ENCODE assay signal across 30 cellular contexts in the genomic region with DNA sequence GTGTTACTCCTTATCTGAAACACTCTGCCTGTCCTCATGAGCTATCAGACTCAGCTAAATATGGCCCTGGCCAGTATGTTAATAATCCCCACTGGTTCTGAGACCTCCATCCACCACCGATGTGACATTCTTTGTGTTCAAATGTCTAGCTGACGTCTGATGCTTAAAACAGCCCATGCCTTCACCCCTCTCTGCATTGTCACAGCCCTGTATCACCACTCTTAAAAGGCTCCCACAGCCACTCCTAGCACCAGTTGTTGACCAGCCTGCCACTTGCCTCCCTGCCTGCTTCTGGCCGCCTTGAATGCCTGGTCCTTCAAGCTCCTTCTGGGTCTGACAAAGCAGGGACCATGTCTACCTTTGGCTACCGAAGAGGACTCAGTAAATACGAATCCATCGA. TPM values are rescaled to one million over a fixed set of nuclear protein-coding genes. Genes with fewer than 3 reads are reported as not detected.
"Had no signal": no experiment of that assay in that cellular context is flagged by ENCODE, and none has a peak within 500 bp of the region (broad histone marks: within the 10 kb centered on the region; RNA-seq: fewer than 3 reads in every experiment).

TSS of gene LMOD2 (plus strand) at position 253 of the 400 bp plus-strand sequence. CDS start at position 351, 98 bp downstream.

- H2AFZ ChIP-seq: neural progenitor cell had no signal

- H3K4me2 ChIP-seq: neural progenitor cell had no signal

- H3K9ac ChIP-seq: neural progenitor cell had no signal

- H3K9me3 ChIP-seq: body of pancreas, tibial artery had no signal

- DNase-seq: activated CD4-positive, alpha-beta T cell treated with anti-CD3 and anti-CD28 coated beads, Interleukin-2, amount 10 ng/mL, durations not matched to agents 7 days and 5 days; activated CD4-positive, CD25-positive, alpha-beta regulatory T cell treated with anti-CD3 and anti-CD28 coated beads, Interleukin-2, amount 50 U/mL, for 72 hours; activated CD8-positive, alpha-beta memory T cell treated with anti-CD3 and anti-CD28 coated beads, Interleukin-2, amount 10 ng/mL, durations not matched to agents 7 days and 5 days; activated CD8-positive, alpha-beta T cell treated with anti-CD3 and anti-CD28 coated beads for 36 hours; activated effector memory CD4-positive, alpha-beta T cell treated with anti-CD3 and anti-CD28 coated beads, Interleukin-2, amount 50 U/mL, for 16 hours; activated naive CD4-positive, alpha-beta T cell treated with anti-CD3 and anti-CD28 coated beads, Interleukin-2, amount 50 U/mL, for 16 hours; activated naive CD8-positive, alpha-beta T cell treated with anti-CD3 and anti-CD28 coated beads, Interleukin-2, amount 50 U/mL, for 24 hours; activated T-cell treated with anti-CD3 and anti-CD28 coated beads for 4 hours; anterior cingulate cortex; body of pancreas; central memory CD4-positive, alpha-beta T cell; dermis blood vessel endothelial cell; effector CD8-positive, alpha-beta T cell; erythroblast; foreskin fibroblast; hippocampal formation; kidney glomerular epithelial cell; naive B cell; retina; stimulated activated CD4-positive, alpha-beta T cell treated with anti-CD3 and anti-CD28 coated beads, Interleukin-1b, Interleukin-23, amount 100 ng/mL, for 48 hours; tibial artery; WERI-Rb-1 had no signal

- H3K27ac ChIP-seq: body of pancreas, neural progenitor cell, skin epidermis, tibial artery, WERI-Rb-1 had no signal

- H3K36me3 ChIP-seq: neural progenitor cell, tibial artery, WERI-Rb-1 had no signal

- ATAC-seq: activated CD8-positive, alpha-beta memory T cell treated with anti-CD3 and anti-CD28 coated beads, Interleukin-2, amount 10 ng/mL, durations not matched to agents 7 days and 5 days; activated CD8-positive, alpha-beta T cell treated with anti-CD3 and anti-CD28 coated beads for 36 hours; activated naive CD8-positive, alpha-beta T cell treated with anti-CD3 and anti-CD28 coated beads, Interleukin-2, amount 50 U/mL, for 24 hours; body of pancreas had no signal

- H3K4me1 ChIP-seq: body of pancreas, tibial artery had no signal

- H3K27me3 ChIP-seq: body of pancreas, neural progenitor cell, tibial artery had no signal

- H3K4me3 ChIP-seq: body of pancreas, neural progenitor cell, skin epidermis, tibial artery had no signal

RNA-seq across cellular contexts. Expression of gene LMOD2, which starts in this region (rescaled TPM):
- total RNA-seq: activated CD4-positive, alpha-beta T cell treated with anti-CD3 and anti-CD28 coated beads, Interleukin-2, amount 10 ng/mL, durations not matched to agents 7 days and 5 days; activated CD8-positive, alpha-beta memory T cell treated with anti-CD3 and anti-CD28 coated beads, Interleukin-2, amount 10 ng/mL, durations not matched to agents 7 days and 5 days; activated CD8-positive, alpha-beta T cell treated with anti-CD3 and anti-CD28 coated beads for 36 hours; body of pancreas; dermis blood vessel endothelial cell; fibroblast of lung; glomerular endothelial cell; liver; mononuclear cell; omental fat pad; posterior vena cava had no signal
